Comparison of ENCODE assay signal across 1 cellular context in genomic region chr7:114082567-114082933, GRCh38.
TF ChIP-seq lines count a peak whose summit lies in the region.

No MANE protein-coding gene starts in this region.

TF ChIP-seq in IMR-90, 13 proteins besides CTCF, POLR2A, EP300 and RAD21 (continued from another document):
- TF ChIP-seq MAFK (IDR thresholded peaks at IDR 0.05; ENCODE audit: low read depth, low read length): no peak
- no peak for TF ChIP-seq NFE2L2 (IDR thresholded peaks at IDR 0.05; ENCODE audit: low read depth, low read length)
- no peak for TF ChIP-seq MXI1 (IDR thresholded peaks at IDR 0.05; ENCODE audit: borderline replicate concordance, low read depth, low read length)
- no peak for TF ChIP-seq BHLHE40 (IDR thresholded peaks at IDR 0.05; ENCODE audit: low read depth, low read length)
- TF ChIP-seq ELK1 (IDR thresholded peaks at IDR 0.05; ENCODE audit: borderline replicate concordance, low read depth, low read length): no peak
- TF ChIP-seq USF2 (IDR thresholded peaks at IDR 0.05; ENCODE audit: low read depth, low read length): no peak
- TF ChIP-seq CHD1 (IDR thresholded peaks at IDR 0.05; ENCODE audit: low read depth, low read length): no peak
